In genomic region chr20:2103454-2104153, GRCh38 we compare ENCODE assay signal across 8 cellular contexts. TPM values are rescaled to one million over a fixed set of nuclear protein-coding genes. Genes with fewer than 3 reads are reported as not detected.
DNase-seq lines count a peak whose midpoint lies in the region; ATAC-seq and TF ChIP-seq lines count a peak whose summit lies in the region.

No MANE protein-coding gene starts in this region.

- POLR2A ChIA-PET in CD8-positive, alpha-beta T cell (lab: Charles Lee), result interaction anchor here (0.7 to 1.8 kb wide), 10 partner anchors 8 to 1305 kb away, joined by 3 to 8 read pairs (median 4); partner anchors contain the start of genes NOP56 and SNRPB

- H3K79me2 ChIP-seq in Karpas-422 (ENCODE audit: low read length), result peaks cover 12% of the 10 kb centered on the region

- H3K4me2 ChIP-seq in Karpas-422 (ENCODE audit: low read depth, low read length, poor library complexity, severe bottlenecking), result peak overlapping the region; percentile 85

- peak overlapping the region; percentile 98 for H3K27ac ChIP-seq in CD8-positive, alpha-beta T cell (ENCODE audit: low read depth, low read length)
- H3K27ac ChIP-seq in Karpas-422 (ENCODE audit: low read length), result no peak overlapping the region

- peaks cover 56% of the 10 kb centered on the region for H3K4me1 Mint-ChIP-seq in CD8-positive, alpha-beta T cell (ENCODE audit: low read depth)
- peaks cover 51% of the 10 kb centered on the region for H3K4me1 Mint-ChIP-seq in dendritic cell treated with granulocyte-macrophage colony-stimulating factor and Interleukin-4, amounts not matched to agents 40 ng/mL and 50 ng/mL, for 4 days (ENCODE audit: low read depth)
- H3K4me1 Mint-ChIP-seq in nephron progenitor cell, result peaks cover 50% of the 10 kb centered on the region

- no peaks in the 10 kb centered on the region for H3K27me3 ChIP-seq in CD8-positive, alpha-beta T cell (ENCODE audit: insufficient read depth, low read length)
- H3K27me3 ChIP-seq in Karpas-422 (ENCODE audit: low read length), result no peaks in the 10 kb centered on the region

- CTCF ChIA-PET in CD8-positive, alpha-beta T cell (lab: Charles Lee), result interaction anchor here (1.0 to 1.5 kb wide), 3 partner anchors 9 to 138 kb away, joined by 3 to 5 read pairs (median 3); no protein-coding TSS in a partner anchor

- no peak overlapping the region for H2AFZ ChIP-seq in Karpas-422 (ENCODE audit: low read length)

- no peaks in the 10 kb centered on the region for H3K27me3 Mint-ChIP-seq in CD8-positive, alpha-beta T cell (ENCODE audit: low read depth)
- no peaks in the 10 kb centered on the region for H3K27me3 Mint-ChIP-seq in dendritic cell treated with granulocyte-macrophage colony-stimulating factor and Interleukin-4, amounts not matched to agents 40 ng/mL and 50 ng/mL, for 4 days
- H3K27me3 Mint-ChIP-seq in nephron progenitor cell (ENCODE audit: low read depth, poor library complexity), result no peaks in the 10 kb centered on the region

- peak overlapping the region; percentile 100 for H3K4me3 ChIP-seq in CD8-positive, alpha-beta T cell (ENCODE audit: low read depth, low read length)
- H3K4me3 ChIP-seq in Karpas-422 (ENCODE audit: low read length), result peak overlapping the region; percentile 71

- peaks cover 51% of the 10 kb centered on the region for H4K20me1 ChIP-seq in Karpas-422 (ENCODE audit: insufficient read depth, low read depth, low read length)

- no peak for ATAC-seq in CD8-positive, alpha-beta T cell
- no peak for ATAC-seq in GM18907 (IDR thresholded peaks at IDR 0.05; ENCODE audit: unreplicated experiment)
- ATAC-seq in GM18870 (IDR thresholded peaks at IDR 0.05; ENCODE audit: unreplicated experiment), result no peak

- no peaks in the 10 kb centered on the region for H3K9me2 ChIP-seq in Karpas-422 (replicated peaks; ENCODE audit: insufficient read depth, low read length)

- no peak for TF ChIP-seq CTCF in CD8-positive, alpha-beta T cell (IDR thresholded peaks at IDR 0.05)
- no peak for TF ChIP-seq CTCF in nephron progenitor cell (IDR thresholded peaks at IDR 0.05)

- peak overlapping the region; percentile 95 for H3K4me3 Mint-ChIP-seq in CD8-positive, alpha-beta T cell
- H3K4me3 Mint-ChIP-seq in dendritic cell treated with granulocyte-macrophage colony-stimulating factor and Interleukin-4, amounts not matched to agents 40 ng/mL and 50 ng/mL, for 4 days, result peak overlapping the region; percentile 85
- H3K4me3 Mint-ChIP-seq in nephron progenitor cell, result peak overlapping the region; percentile 96

- peak in 1 of 7 experiments; percentile 45 for DNase-seq in CD8-positive, alpha-beta T cell
- DNase-seq in Karpas-422 (no peak), nephron progenitor cell (peak; percentile 11), DMS153 (lab: John Stamatoyannopoulos, UW) (no peak), NCI-H748 (lab: John Stamatoyannopoulos, UW; ENCODE audit: unreplicated experiment) (no peak)

- H3K36me3 ChIP-seq in CD8-positive, alpha-beta T cell (ENCODE audit: insufficient read depth, low read length), result no peaks in the 10 kb centered on the region
- peaks cover 10% of the 10 kb centered on the region for H3K36me3 ChIP-seq in Karpas-422 (ENCODE audit: insufficient read depth, low read length)

- no peaks in the 10 kb centered on the region for H3K9me3 ChIP-seq in CD8-positive, alpha-beta T cell (ENCODE audit: low read length)
- H3K9me3 ChIP-seq in Karpas-422 (ENCODE audit: low read length), result no peaks in the 10 kb centered on the region

- peak overlapping the region; percentile 91 for H3K9ac ChIP-seq in Karpas-422 (ENCODE audit: low read length)

- no peaks in the 10 kb centered on the region for H3K9me3 Mint-ChIP-seq in CD8-positive, alpha-beta T cell
- no peaks in the 10 kb centered on the region for H3K9me3 Mint-ChIP-seq in dendritic cell treated with granulocyte-macrophage colony-stimulating factor and Interleukin-4, amounts not matched to agents 40 ng/mL and 50 ng/mL, for 4 days
- no peaks in the 10 kb centered on the region for H3K9me3 Mint-ChIP-seq in nephron progenitor cell

- H3K36me3 Mint-ChIP-seq in CD8-positive, alpha-beta T cell, result peaks cover 30% of the 10 kb centered on the region
- peaks cover 28% of the 10 kb centered on the region for H3K36me3 Mint-ChIP-seq in dendritic cell treated with granulocyte-macrophage colony-stimulating factor and Interleukin-4, amounts not matched to agents 40 ng/mL and 50 ng/mL, for 4 days (ENCODE audit: low read depth)
- peaks cover 30% of the 10 kb centered on the region for H3K36me3 Mint-ChIP-seq in nephron progenitor cell (ENCODE audit: low read depth)

- H3K27ac Mint-ChIP-seq in CD8-positive, alpha-beta T cell, result peak overlapping the region; percentile 100
- peak overlapping the region; percentile 100 for H3K27ac Mint-ChIP-seq in dendritic cell treated with granulocyte-macrophage colony-stimulating factor and Interleukin-4, amounts not matched to agents 40 ng/mL and 50 ng/mL, for 4 days
- H3K27ac Mint-ChIP-seq in nephron progenitor cell, result peak overlapping the region; percentile 97

- H3K4me1 ChIP-seq in CD8-positive, alpha-beta T cell (ENCODE audit: insufficient read depth, low read length), result peaks cover 56% of the 10 kb centered on the region
- H3K4me1 ChIP-seq in Karpas-422 (ENCODE audit: low read length), result peaks cover 37% of the 10 kb centered on the region

- intact Hi-C loops in CD8-positive, alpha-beta T cell (cut with DNase I, micrococcal nuclease), result loop anchor here (2.0 to 10.0 kb wide), 8 partner anchors 367 to 1664 kb away; partner anchors contain the start of genes IDH3B (in 2 of the 2), NSFL1C (in 2 of the 2), ADISSP (in 1 of the 2) and CSNK2A1 (in 1 of the 2)
- intact Hi-C loops in dendritic cell treated with granulocyte-macrophage colony-stimulating factor and Interleukin-4, amounts not matched to agents 40 ng/mL and 50 ng/mL, for 4 days (cut with micrococcal nuclease), result no loop called here

RNA-seq across cellular contexts. Expression of gene STK35, which starts 2.0 kb away (rescaled TPM):
- total RNA-seq in CD8-positive, alpha-beta T cell, result 10 to 100 TPM; 17.1 to 17.5 TPM
- 8.7 and 9.2 TPM in 2 replicates for total RNA-seq in Karpas-422 (2014; rRNA removed; shearing (Covaris generic); ENCODE audit: low replicate concordance)
